In the genomic region with DNA sequence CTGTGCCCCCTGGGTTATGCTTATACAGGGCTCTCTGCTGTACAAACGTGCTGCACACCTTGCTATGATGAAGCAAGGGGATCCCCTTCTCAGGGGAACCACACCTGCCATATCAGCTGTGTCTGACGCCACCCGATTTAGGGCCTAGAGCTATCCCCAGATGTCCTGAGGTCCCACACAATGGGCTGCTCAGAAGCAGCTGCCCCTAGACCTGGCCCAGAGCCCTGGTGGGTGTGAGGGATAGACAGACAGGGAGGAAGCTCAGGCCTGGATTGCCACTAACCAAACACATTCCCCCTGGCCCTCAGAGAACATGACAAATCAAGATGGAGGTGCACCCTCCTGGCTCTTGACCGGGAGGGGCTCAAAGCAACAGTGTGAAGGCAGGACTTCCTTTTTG, we compare ENCODE assay signal across 26 cellular contexts.
"Had no signal": no experiment of that assay in that cellular context is flagged by ENCODE, and none has a peak within 500 bp of the region (broad histone marks: within the 10 kb centered on the region; RNA-seq: fewer than 3 reads in every experiment).

No MANE protein-coding gene starts in this region.

- FAIRE-seq: kidney, pancreas had no signal

- H3K36me3 Mint-ChIP-seq: naive B cell; natural killer cell treated with Interleukin-12 subunit alpha and Interleukin-12 subunit beta and Interleukin-15 and Interleukin-18, amount 100 ng/mL, for 72 hours; stimulated activated naive B cell treated with anti-CD40 and anti-IgM and Interleukin-4, amounts not matched to agents 10 μg/mL and 1 μg/mL and 100 μg/mL, for 72 hours had no signal

- H3K27me3 ChIP-seq: colonic mucosa, gastrocnemius medialis, heart left ventricle, hepatocyte, left lung, neutrophil, pancreas, right lobe of liver, tibial nerve, upper lobe of left lung, uterus had no signal

- H3K4me1 ChIP-seq: colonic mucosa, gastrocnemius medialis, left lung, pancreas, right lobe of liver, upper lobe of left lung had no signal

- H3K4me3 ChIP-seq: colonic mucosa, gastrocnemius medialis, heart left ventricle, hepatocyte, left lung, pancreas, right lobe of liver, skin epidermis, thoracic aorta, tibial nerve, upper lobe of left lung, uterus had no signal

- H3K4me1 Mint-ChIP-seq: naive B cell; stimulated activated naive B cell treated with anti-CD40 and anti-IgM and Interleukin-4, amounts not matched to agents 10 μg/mL and 1 μg/mL and 100 μg/mL, for 72 hours had no signal

- H3K4me3 Mint-ChIP-seq: central memory CD8-positive, alpha-beta T cell; naive B cell; natural killer cell treated with Interleukin-12 subunit alpha and Interleukin-12 subunit beta and Interleukin-15 and Interleukin-18, amount 100 ng/mL, for 72 hours; neural crest cell; stimulated activated naive B cell treated with anti-CD40 and anti-IgM and Interleukin-4, amounts not matched to agents 10 μg/mL and 1 μg/mL and 100 μg/mL, for 72 hours; stimulated activated naive CD8-positive, alpha-beta T cell treated with anti-CD3 and anti-CD28 coated beads, Interleukin-15, Interleukin-2, amounts not matched to agents 100 ng/mL and 50 ng/mL, for 24 hours had no signal

- H3K27me3 Mint-ChIP-seq: naive B cell; natural killer cell treated with Interleukin-12 subunit alpha and Interleukin-12 subunit beta and Interleukin-15 and Interleukin-18, amount 100 ng/mL, for 72 hours; progenitor cell of endocrine pancreas; stimulated activated naive B cell treated with anti-CD40 and anti-IgM and Interleukin-4, amounts not matched to agents 10 μg/mL and 1 μg/mL and 100 μg/mL, for 72 hours; stimulated activated naive CD8-positive, alpha-beta T cell treated with anti-CD3 and anti-CD28 coated beads, Interleukin-15, Interleukin-2, amounts not matched to agents 100 ng/mL and 50 ng/mL, for 24 hours had no signal

- DNase-seq: colonic mucosa; foreskin fibroblast; gastrocnemius medialis; heart left ventricle; kidney; mesendoderm; naive B cell; pancreas; right lobe of liver; stimulated activated CD4-positive, alpha-beta T cell treated with anti-CD3 and anti-CD28 coated beads, Interleukin-15, amount 100 ng/mL, for 24 hours; stimulated activated CD4-positive, alpha-beta T cell treated with anti-CD3 and anti-CD28 coated beads, Interleukin-2, amount 100 ng/mL, for 48 hours; stimulated activated naive B cell treated with anti-CD40 and anti-IgM and Interleukin-4, amounts not matched to agents 10 μg/mL and 1 μg/mL and 100 μg/mL, for 72 hours; uterus had no signal

- H3K27ac Mint-ChIP-seq: naive B cell; natural killer cell treated with Interleukin-12 subunit alpha and Interleukin-12 subunit beta and Interleukin-15 and Interleukin-18, amount 100 ng/mL, for 72 hours; progenitor cell of endocrine pancreas; stimulated activated naive B cell treated with anti-CD40 and anti-IgM and Interleukin-4, amounts not matched to agents 10 μg/mL and 1 μg/mL and 100 μg/mL, for 72 hours; stimulated activated naive CD8-positive, alpha-beta T cell treated with anti-CD3 and anti-CD28 coated beads, Interleukin-15, Interleukin-2, amounts not matched to agents 100 ng/mL and 50 ng/mL, for 24 hours had no signal

- H3K27ac ChIP-seq: colonic mucosa, epithelial cell of prostate, gastrocnemius medialis, heart left ventricle, hepatocyte, left lung, neutrophil, pancreas, right lobe of liver, skin epidermis, thoracic aorta, tibial nerve, upper lobe of left lung had no signal

- H3K9me3 ChIP-seq: colonic mucosa, gastrocnemius medialis, heart left ventricle, left lung, neutrophil, pancreas, right lobe of liver, thoracic aorta, tibial nerve, upper lobe of left lung, uterus had no signal

- H3K9me3 Mint-ChIP-seq: central memory CD8-positive, alpha-beta T cell; natural killer cell treated with Interleukin-12 subunit alpha and Interleukin-12 subunit beta and Interleukin-15 and Interleukin-18, amount 100 ng/mL, for 72 hours; stimulated activated naive CD8-positive, alpha-beta T cell treated with anti-CD3 and anti-CD28 coated beads, Interleukin-15, Interleukin-2, amounts not matched to agents 100 ng/mL and 50 ng/mL, for 24 hours had no signal

- H3K36me3 ChIP-seq: colonic mucosa, gastrocnemius medialis, heart left ventricle, left lung, neutrophil, pancreas, right lobe of liver, thoracic aorta, tibial nerve, upper lobe of left lung, uterus had no signal
